Comparison of ENCODE assay signal across 8 cellular contexts in the genomic region with DNA sequence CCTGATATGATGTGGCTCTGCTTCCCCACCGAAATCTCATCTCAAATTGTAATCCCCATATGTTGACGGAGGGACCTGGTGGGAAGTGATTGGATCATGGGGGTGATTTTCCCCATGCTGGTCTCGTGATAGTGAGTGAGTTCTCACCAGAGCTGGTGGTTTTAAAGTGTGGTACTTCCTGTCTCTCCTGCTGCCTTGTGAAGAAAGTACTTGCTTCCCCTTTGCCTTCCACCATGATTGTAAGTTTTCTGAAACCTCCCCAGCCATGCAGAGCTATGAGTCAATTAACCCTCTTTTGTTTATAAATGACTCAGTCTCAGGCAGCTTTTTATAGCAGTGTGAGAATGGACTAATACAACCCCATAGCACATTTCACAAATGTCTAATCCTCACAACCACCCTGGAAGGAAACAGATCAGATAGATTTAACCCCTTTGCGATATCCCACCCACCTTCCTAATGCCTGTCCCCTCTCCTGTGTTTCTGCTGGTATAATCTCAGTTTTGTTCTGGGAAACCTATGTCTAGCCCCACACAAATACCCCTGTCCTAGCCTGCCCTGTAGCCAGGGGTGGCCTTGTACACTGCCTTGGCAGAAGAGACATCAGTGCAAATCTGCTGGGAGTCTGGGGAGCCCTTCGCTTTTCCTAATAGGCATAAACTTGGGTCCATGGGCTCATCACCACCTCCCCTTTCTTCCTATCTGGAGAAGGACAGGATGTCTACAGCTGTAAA.
A peak's percentile ranks its signal among the peaks of the same experiment; 100 is the strongest.
DNase-seq lines count a peak whose midpoint lies in the region; ATAC-seq, FAIRE-seq and TF ChIP-seq lines count a peak whose summit lies in the region.

No MANE protein-coding gene starts in this region.

- peak; percentile 52 for FAIRE-seq in urothelium cell line (lab: Jason Lieb, UNC)

- H2AFZ ChIP-seq in ACC112 (ENCODE audit: low read length, unreplicated experiment): peak overlapping the region; percentile 90

- intact Hi-C loops in sciatic nerve (cut with DNase I): no loop called here

- ATAC-seq in GM18907 (IDR thresholded peaks at IDR 0.05; ENCODE audit: unreplicated experiment): peak; percentile 94
- peak; percentile 93 for ATAC-seq in HG03095 (IDR thresholded peaks at IDR 0.05; ENCODE audit: unreplicated experiment)
- no peak for ATAC-seq in sciatic nerve

- H3K27ac ChIP-seq in ACC112 (ENCODE audit: low read depth, low read length): peak overlapping the region; percentile 81

- TF ChIP-seq CTCF in fibroblast of villous mesenchyme (IDR thresholded peaks at IDR 0.05; ENCODE audit: insufficient read depth, low read depth, low read length): no peak

- H3K4me3 ChIP-seq in ACC112 (ENCODE audit: low read depth, low read length) (peak overlapping the region; percentile 5; the same call in 1 of the 2 replicates), fibroblast of villous mesenchyme (ENCODE audit: low read depth, low read length) (no peak overlapping the region)

- DNase-seq in SK-MEL-5 (ENCODE audit: low read depth, low spot score) (peak; percentile 33), fibroblast of villous mesenchyme (ENCODE audit: low read depth) (peak; percentile 95), urothelium cell line (ENCODE audit: low spot score) (no peak), sciatic nerve (ENCODE audit: low spot score) (no peak), NCI-H146 (lab: John Stamatoyannopoulos, UW) (no peak)

- H3K27me3 ChIP-seq in ACC112 (ENCODE audit: insufficient read depth, low read length): no peaks in the 10 kb centered on the region

- H3K79me2 ChIP-seq in ACC112 (ENCODE audit: control insufficient read depth, insufficient read depth, low read length, unreplicated experiment): no peaks in the 10 kb centered on the region

- H3K36me3 ChIP-seq in ACC112 (ENCODE audit: insufficient read depth, low read length): no peaks in the 10 kb centered on the region

- in situ Hi-C loops in SK-MEL-5 (cut with HindIII; ENCODE audit: low pct_unique_long_range_greater_than_20kb, low sequenced_read_pairs): no loop called here

- H3K4me1 ChIP-seq in ACC112 (ENCODE audit: control insufficient read depth, insufficient read depth, low read length, unreplicated experiment): peaks cover 28% of the 10 kb centered on the region

Comparison
In these comparisons a context has a peak if more than half of its experiments do, and no peak if none do; other contexts are left out.
1. DNase-seq: peak in SK-MEL-5 (single experiment) and fibroblast of villous mesenchyme (single experiment); none in urothelium cell line (single experiment), sciatic nerve (single experiment) and NCI-H146 (single experiment).